ENCODE assay signal across 26 cellular contexts in the genomic region with DNA sequence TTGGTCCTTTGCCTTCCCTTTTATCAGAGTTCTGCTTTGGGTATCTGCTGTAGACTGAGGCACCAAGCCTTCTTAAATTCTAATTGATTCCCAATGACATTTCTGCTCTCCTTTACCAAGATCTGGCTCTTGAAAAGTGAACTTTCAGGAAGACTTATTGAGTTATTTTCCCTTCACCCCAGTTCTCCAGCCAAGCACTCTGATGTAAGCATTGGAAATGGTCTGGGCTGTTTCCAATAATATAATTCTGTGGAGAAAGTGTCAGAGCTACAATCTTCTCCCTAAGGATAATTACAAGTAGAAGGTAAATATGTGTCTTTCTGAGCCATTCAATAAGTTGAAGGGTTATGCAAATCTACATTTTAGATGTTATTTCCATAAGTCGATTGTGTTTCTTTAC.
"Had no signal": no experiment of that assay in that cellular context is flagged by ENCODE, and none has a peak within 500 bp of the region (broad histone marks: within the 10 kb centered on the region; RNA-seq: fewer than 3 reads in every experiment).

No MANE protein-coding gene starts in this region.

- H3K27ac ChIP-seq: adrenal gland, body of pancreas, breast epithelium, WERI-Rb-1 had no signal

- H3K27me3 ChIP-seq: adrenal gland, body of pancreas, breast epithelium, MG63 had no signal

- H3K4me3 ChIP-seq: adrenal gland, body of pancreas, breast epithelium, MG63 had no signal

- H3K4me1 ChIP-seq: adrenal gland, body of pancreas, breast epithelium had no signal

- DNase-seq: activated CD4-positive, alpha-beta T cell treated with anti-CD3 and anti-CD28 coated beads, Interleukin-2, amount 10 ng/mL, durations not matched to agents 7 days and 5 days; activated CD4-positive, alpha-beta T cell treated with anti-CD3 and anti-CD28 coated beads, Interleukin-2, amount 50 U/mL, for 48 hours; activated CD8-positive, alpha-beta T cell treated with anti-CD3 and anti-CD28 coated beads, Interleukin-2, amount 10 ng/mL, durations not matched to agents 7 days and 5 days; activated gamma-delta T cell; activated naive CD4-positive, alpha-beta T cell treated with Interleukin-2 at 50 U/mL for 16 hours; activated naive CD8-positive, alpha-beta T cell treated with anti-CD3 and anti-CD28 coated beads, Interleukin-2, amount 10 ng/mL, durations not matched to agents 7 days and 5 days; activated T-cell treated with anti-CD3 and anti-CD28 coated beads, Interleukin-2, amount 50 U/mL, for 24 hours; adrenal gland; body of pancreas; Kasumi-1; MG63; NCI-H1092; NCI-H146; NCI-H187; NCI-H2029 treated with DMSO at 0.1 percent for 48 hours; NCI-H2107; NCI-H2171; NCI-H510A; OCI-M1; Right ventricle myocardium superior; SW 1271; T-helper 1 cell; T-helper 2 cell; T-helper 9 cell; WERI-Rb-1 had no signal

- ATAC-seq: activated CD8-positive, alpha-beta T cell treated with anti-CD3 and anti-CD28 coated beads, Interleukin-2, amount 10 ng/mL, durations not matched to agents 7 days and 5 days; body of pancreas had no signal

- H3K9me3 ChIP-seq: adrenal gland, body of pancreas, breast epithelium, MG63 had no signal

- H3K36me3 ChIP-seq: adrenal gland, breast epithelium, MG63, WERI-Rb-1 had no signal
